12 cellular contexts compared by ENCODE assay signal in genomic region chr15:47374222-47374621, GRCh38.
DNase-seq lines count a peak whose midpoint lies in the region; ATAC-seq and TF ChIP-seq lines count a peak whose summit lies in the region.
"Had no signal": no experiment of that assay in that cellular context is flagged by ENCODE, and none has a peak within 500 bp of the region (broad histone marks: within the 10 kb centered on the region; RNA-seq: fewer than 3 reads in every experiment).

No MANE protein-coding gene starts in this region.

- ATAC-seq in heart right ventricle (peak in 1 of 8 donors; percentile 33), HG03439 (IDR thresholded peaks at IDR 0.05; ENCODE audit: unreplicated experiment) (no peak)

- no peaks in the 10 kb centered on the region for H3K9me3 ChIP-seq in heart right ventricle
- H3K9me3 ChIP-seq: BLaER1, colonic mucosa, thyroid gland had no signal

- intact Hi-C loops in heart right ventricle (cut with DNase I): loop anchor here in 2 of 10 donors (2.0 to 10.0 kb wide), 3 partner anchors 65 to 611 kb away; no protein-coding TSS in a partner anchor
- intact Hi-C loops in cardiac septum (cut with DNase I): no loop called here

- TF ChIP-seq CTCF in heart right ventricle (IDR thresholded peaks at IDR 0.05) (peak in 7 of 9 donors; percentile 22 to 45 (median 27)), epithelial cell of esophagus (IDR thresholded peaks at IDR 0.05; ENCODE audit: insufficient read depth, low read depth, low read length, missing control alignments) (peak; percentile 70)

- WGBS in heart right ventricle, 2 donors: 24 to 31% methylated on average over 1 of the region's 1 CpG

- no peaks in the 10 kb centered on the region for H3K4me1 ChIP-seq in heart right ventricle
- H3K4me1 ChIP-seq: colonic mucosa, thyroid gland had no signal

- no peaks in the 10 kb centered on the region for H3K27me3 ChIP-seq in heart right ventricle
- H3K27me3 ChIP-seq: BLaER1, colonic mucosa, thyroid gland had no signal

- H3K27ac ChIP-seq in heart right ventricle: no peak overlapping the region
- H3K27ac ChIP-seq: BLaER1, colonic mucosa, thyroid gland had no signal

- DNase-seq in heart right ventricle: no peak
- DNase-seq in cardiac septum (ENCODE audit: low spot score): no peak
- peak; percentile 94 for DNase-seq in NCI-H82 (lab: John Stamatoyannopoulos, UW)
- DNase-seq in epithelial cell of esophagus (ENCODE audit: low read depth): peak; percentile 60
- DNase-seq in NCI-H1930 (lab: John Stamatoyannopoulos, UW): no peak
- DNase-seq in MV-4-11 (lab: John Stamatoyannopoulos, UW): no peak
- no peak for DNase-seq in NCI-H226
- DNase-seq: colonic mucosa, NCI-H187, thyroid gland had no signal

- H3K4me3 ChIP-seq in heart right ventricle: no peak overlapping the region
- H3K4me3 ChIP-seq in epithelial cell of esophagus (ENCODE audit: low read length): no peak overlapping the region
- H3K4me3 ChIP-seq: BLaER1, colonic mucosa, thyroid gland had no signal

- H3K36me3 ChIP-seq in heart right ventricle: no peaks in the 10 kb centered on the region
- H3K36me3 ChIP-seq: BLaER1, colonic mucosa, thyroid gland had no signal

Comparison
In these comparisons a context has a peak if more than half of its experiments do, and no peak if none do; other contexts are left out.
1. DNase-seq: peak in NCI-H82 (single experiment) and epithelial cell of esophagus (single experiment); none in heart right ventricle (0 of 2), cardiac septum (single experiment), NCI-H1930 (0 of 2), MV-4-11 (single experiment) and NCI-H226 (single experiment).